In genomic region chr1:228267962-228268890, GRCh38 we compare ENCODE assay signal across 21 cellular contexts.
DNase-seq lines count a peak whose midpoint lies in the region; ATAC-seq and TF ChIP-seq lines count a peak whose summit lies in the region.
"Had no signal": no experiment of that assay in that cellular context is flagged by ENCODE, and none has a peak within 500 bp of the region (broad histone marks: within the 10 kb centered on the region; RNA-seq: fewer than 3 reads in every experiment).

No MANE protein-coding gene starts in this region.

- H3K27me3 ChIP-seq in cardiac muscle cell = no peaks in the 10 kb centered on the region
- H3K27me3 ChIP-seq in lung (ENCODE audit: control insufficient read depth, insufficient read depth) = no peaks in the 10 kb centered on the region
- H3K27me3 ChIP-seq: ovary had no signal

- H3K4me3 ChIP-seq in cardiac muscle cell (no peak overlapping the region), lung (no peak overlapping the region)
- H3K4me3 ChIP-seq: lower lobe of right lung, ovary, thoracic aorta had no signal

- peak overlapping the region; percentile 81 for H3K27ac ChIP-seq in cardiac muscle cell
- no peak overlapping the region for H3K27ac ChIP-seq in lung (ENCODE audit: low read depth in 1 of 2, low read length in 1 of 2)
- H3K27ac ChIP-seq: lower lobe of right lung, ovary, thoracic aorta had no signal

- ATAC-seq in lung (ENCODE audit: insufficient read depth, low FRiP score) = no peak
- ATAC-seq in HG02840 (IDR thresholded peaks at IDR 0.05; ENCODE audit: low FRiP score, unreplicated experiment) = no peak
- ATAC-seq: activated CD4-positive, CD25-positive, alpha-beta regulatory T cell treated with anti-CD3 and anti-CD28 coated beads, Interleukin-2, amount 50 U/mL, for 24 hours; activated T-cell treated with anti-CD3 and anti-CD28 coated beads, Interleukin-2, amount 50 U/mL, for 4 hours; lower lobe of right lung; stimulated activated memory B cell treated with anti-CD40 and anti-IgM and Interleukin-4, amounts not matched to agents 10 μg/mL and 1 μg/mL and 100 μg/mL, for 72 hours had no signal

- no peaks in the 10 kb centered on the region for H3K9me3 ChIP-seq in cardiac muscle cell (ENCODE audit: low read depth)
- H3K9me3 ChIP-seq in lung (ENCODE audit: control insufficient read depth in 2 of 2, insufficient read depth in 1 of 2, low read length in 1 of 2) = no peaks in the 10 kb centered on the region
- H3K9me3 ChIP-seq: lower lobe of right lung, ovary, SK-N-SH, thoracic aorta had no signal

- peaks cover 39% of the 10 kb centered on the region for H3K36me3 ChIP-seq in cardiac muscle cell
- peaks cover 5% of the 10 kb centered on the region in 2 donors for H3K36me3 ChIP-seq in lung (ENCODE audit: control insufficient read depth in 2 of 2, insufficient read depth in 2 of 2, low read length in 2 of 2)
- H3K36me3 ChIP-seq: ovary, thoracic aorta had no signal

- H3K4me1 ChIP-seq in cardiac muscle cell (ENCODE audit: low read depth) = peaks cover 17% of the 10 kb centered on the region
- no peaks in the 10 kb centered on the region for H3K4me1 ChIP-seq in lung (ENCODE audit: control insufficient read depth in 2 of 2, insufficient read depth in 2 of 2, low read length in 2 of 2)
- H3K4me1 ChIP-seq: lower lobe of right lung had no signal

- 91 to 93% methylated on average over 20 to 22 of the region's 22 CpGs for WGBS in lung, 2 donors

- TF ChIP-seq CTCF in cardiac muscle cell (IDR thresholded peaks at IDR 0.05; ENCODE audit: low read depth, low read length) = no peak
- TF ChIP-seq CTCF in lung (IDR thresholded peaks at IDR 0.05; ENCODE audit: control extremely low read depth, extremely low read depth) = no peak

- peak; percentile 74 for DNase-seq in 8988T
- peak; percentile 61 for DNase-seq in SK-N-DZ (ENCODE audit: low spot score)
- DNase-seq in cardiac muscle cell (ENCODE audit: low read depth in 1 of 2, low spot score in 1 of 2) = peak in 1 of 2 donors; percentile 77
- peak; percentile 25 for DNase-seq in lung (ENCODE audit: low spot score)
- DNase-seq in C1 segment of cervical spinal cord (lab: John Stamatoyannopoulos, UW) = no peak
- no peak for DNase-seq in NCI-H2196 (lab: John Stamatoyannopoulos, UW; ENCODE audit: unreplicated experiment)
- no peak for DNase-seq in NCI-H226
- DNase-seq: activated naive CD4-positive, alpha-beta T cell treated with anti-CD3 and anti-CD28 coated beads for 36 hours; activated T-cell treated with anti-CD3 and anti-CD28 coated beads, Interleukin-2, amount 50 U/mL, for 4 hours; central memory CD4-positive, alpha-beta T cell; effector CD4-positive, alpha-beta T cell; lower lobe of right lung; MM.1S; NCI-H187 treated with DMSO at 0.1 percent for 48 hours; NCI-H446 had no signal

Comparison
In these comparisons a context has a peak if more than half of its experiments do, and no peak if none do; other contexts are left out.
1. DNase-seq: peak in 8988T (single experiment), SK-N-DZ (single experiment) and lung (single experiment); none in C1 segment of cervical spinal cord (0 of 14), NCI-H2196 (single experiment) and NCI-H226 (single experiment).